ENCODE assay signal across 15 cellular contexts in genomic region chr2:19651466-19651865, GRCh38.
DNase-seq lines count a peak whose midpoint lies in the region; TF ChIP-seq lines count a peak whose summit lies in the region.
"Had no signal": no experiment of that assay in that cellular context is flagged by ENCODE, and none has a peak within 500 bp of the region (broad histone marks: within the 10 kb centered on the region; RNA-seq: fewer than 3 reads in every experiment).

No MANE protein-coding gene starts in this region.

- no peak overlapping the region for H3K9ac ChIP-seq in colonic mucosa (ENCODE audit: low read depth in 2 of 2, low read length in 2 of 2)

- no peak for TF ChIP-seq POLR2A in vagina (IDR thresholded peaks at IDR 0.05)

- H3K27ac ChIP-seq in colonic mucosa (no peak overlapping the region), vagina (no peak overlapping the region)
- H3K27ac ChIP-seq: C4-2B had no signal

- TF ChIP-seq CTCF in osteocyte (IDR thresholded peaks at IDR 0.05) (no peak), colonic mucosa (IDR thresholded peaks at IDR 0.05) (no peak), vagina (IDR thresholded peaks at IDR 0.05) (no peak)

- no peaks in the 10 kb centered on the region for H3K9me3 Mint-ChIP-seq in osteocyte (ENCODE audit: unreplicated experiment)

- H3K4me3 ChIP-seq in colonic mucosa = no peak overlapping the region
- no peak overlapping the region for H3K4me3 ChIP-seq in vagina

- H3K27me3 Mint-ChIP-seq in osteocyte (ENCODE audit: unreplicated experiment) = no peaks in the 10 kb centered on the region

- H3K27me3 ChIP-seq in colonic mucosa = no peaks in the 10 kb centered on the region
- no peaks in the 10 kb centered on the region for H3K27me3 ChIP-seq in vagina

- H3K4me1 Mint-ChIP-seq in osteocyte (ENCODE audit: unreplicated experiment) = peaks cover 22% of the 10 kb centered on the region

- intact Hi-C loops in colonic mucosa (cut with DNase I) = no loop called here
- intact Hi-C loops in vagina (cut with DNase I) = no loop called here

- no peak overlapping the region for H3K4me3 Mint-ChIP-seq in osteocyte (ENCODE audit: unreplicated experiment)

- H3K9me3 ChIP-seq in colonic mucosa (no peaks in the 10 kb centered on the region), vagina (no peaks in the 10 kb centered on the region)

- H3K36me3 ChIP-seq in colonic mucosa (no peaks in the 10 kb centered on the region), vagina (no peaks in the 10 kb centered on the region)

- H3K4me1 ChIP-seq in colonic mucosa (no peaks in the 10 kb centered on the region), vagina (no peaks in the 10 kb centered on the region)

- no peak overlapping the region for H3K27ac Mint-ChIP-seq in osteocyte (ENCODE audit: unreplicated experiment)

- peaks cover 4% of the 10 kb centered on the region for H3K36me3 Mint-ChIP-seq in osteocyte (ENCODE audit: unreplicated experiment)

- DNase-seq in RPMI7951 (ENCODE audit: low read depth) (peak; percentile 24), fibroblast of gingiva (ENCODE audit: low read depth) (peak; percentile 24), osteocyte (ENCODE audit: extremely low spot score, unreplicated experiment) (peak; percentile 2), hepatic stellate cell (ENCODE audit: low spot score) (no peak), colonic mucosa (no peak), vagina (ENCODE audit: extremely low spot score in 2 of 2) (no peak)
- no peak for DNase-seq in activated CD4-positive, CD25-positive, alpha-beta regulatory T cell treated with anti-CD3 and anti-CD28 coated beads, Interleukin-2, amount 50 U/mL, for 72 hours
- DNase-seq: DMS153; NCI-H1092; NCI-H2107; NCI-H226; NCI-H69; NK-92 treated with Interleukin-12 subunit alpha and Interleukin-12 subunit beta, amount 100 ng/mL, for 24 hours; OCI-M1 had no signal

Comparison
In these comparisons a context has a peak if more than half of its experiments do, and no peak if none do; other contexts are left out.
1. DNase-seq: peak in RPMI7951 (single experiment), fibroblast of gingiva (single experiment) and osteocyte (single experiment); none in hepatic stellate cell (single experiment), colonic mucosa (single experiment), vagina (0 of 2) and activated CD4-positive, CD25-positive, alpha-beta regulatory T cell treated with anti-CD3 and anti-CD28 coated beads, Interleukin-2, amount 50 U/mL, for 72 hours (single experiment).